8 cellular contexts compared by ENCODE assay signal in the genomic region with DNA sequence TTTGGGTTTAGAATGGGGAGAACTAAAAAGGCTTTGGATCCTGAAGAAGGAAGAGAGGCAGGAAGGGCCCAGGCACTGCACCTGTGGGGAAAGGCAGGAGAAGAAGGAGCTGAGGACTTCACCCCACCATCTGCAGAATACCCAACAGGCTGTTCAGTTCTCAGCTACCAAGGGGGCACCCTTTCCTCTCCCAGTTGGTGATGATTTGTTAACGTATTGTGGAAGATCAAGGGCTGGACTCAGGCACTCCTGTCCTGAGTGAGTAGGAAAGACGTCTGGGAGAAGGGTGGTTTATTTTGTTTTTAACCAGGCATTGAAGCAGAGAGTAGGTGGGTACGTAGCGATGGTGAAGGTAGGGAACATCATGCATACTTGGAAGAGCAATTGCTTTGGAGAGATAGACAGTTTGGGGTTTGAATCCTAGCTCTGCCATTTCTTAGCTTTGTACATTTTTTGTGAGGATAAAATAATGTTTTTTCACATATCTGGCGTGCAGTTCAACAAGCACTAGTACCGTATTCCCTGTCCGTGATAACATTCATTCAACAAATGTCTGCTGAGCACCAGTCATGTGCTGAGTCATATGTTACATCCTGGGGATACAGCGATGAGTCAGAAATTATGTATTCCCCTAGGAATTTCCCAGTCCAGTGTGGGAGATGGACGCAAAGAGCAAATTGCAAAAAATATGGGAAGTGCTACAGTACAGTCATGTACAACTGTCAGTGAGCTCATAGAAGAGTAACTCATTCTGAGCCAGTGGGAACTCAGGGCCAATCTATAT.
DNase-seq lines count a peak whose midpoint lies in the region; TF ChIP-seq lines count a peak whose summit lies in the region.

No MANE protein-coding gene starts in this region.

- H3K4me3 ChIP-seq in duodenal mucosa (ENCODE audit: low read depth in 1 of 2, low read length in 2 of 2) (no peak overlapping the region), muscle layer of duodenum (ENCODE audit: low read depth in 1 of 2, low read length in 2 of 2) (no peak overlapping the region)

- H3K9me3 ChIP-seq in duodenal mucosa (ENCODE audit: control insufficient read depth in 1 of 2, low read length in 2 of 2) (no peaks in the 10 kb centered on the region), muscle layer of duodenum (ENCODE audit: control insufficient read depth in 1 of 2, low read length in 2 of 2) (no peaks in the 10 kb centered on the region)

- no peaks in the 10 kb centered on the region for H3K27me3 ChIP-seq in duodenal mucosa (ENCODE audit: control insufficient read depth in 1 of 2, insufficient read depth in 2 of 2, low read length in 2 of 2)
- no peaks in the 10 kb centered on the region for H3K27me3 ChIP-seq in muscle layer of duodenum (ENCODE audit: low read depth, low read length)

- H3K27ac ChIP-seq in duodenal mucosa (ENCODE audit: low read depth, low read length) (peak overlapping the region; percentile 12), muscle layer of duodenum (ENCODE audit: low read length) (peak overlapping the region; percentile 91)

- H3K4me1 ChIP-seq in duodenal mucosa (ENCODE audit: control insufficient read depth in 1 of 2, insufficient read depth in 2 of 2, low read length in 2 of 2), result peaks cover 11 to 16% of the 10 kb centered on the region in 2 donors
- H3K4me1 ChIP-seq in muscle layer of duodenum (ENCODE audit: control insufficient read depth in 1 of 2, insufficient read depth in 2 of 2, low read length in 2 of 2), result peaks cover 7 to 16% of the 10 kb centered on the region in 2 donors

- H3K36me3 ChIP-seq in duodenal mucosa (ENCODE audit: control insufficient read depth in 1 of 2, insufficient read depth in 2 of 2, low read length in 2 of 2), result no peaks in the 10 kb centered on the region
- H3K36me3 ChIP-seq in muscle layer of duodenum (ENCODE audit: control insufficient read depth in 1 of 2, insufficient read depth in 2 of 2, low read length in 2 of 2), result peaks cover 0 to 6% of the 10 kb centered on the region in 2 donors

- peak; percentile 89 for DNase-seq in AG20443 (ENCODE audit: low spot score)
- DNase-seq in NCI-H226, result peak; percentile 98
- no peak for DNase-seq in T-helper 1 cell
- no peak for DNase-seq in NCI-H2196 (lab: John Stamatoyannopoulos, UW; ENCODE audit: unreplicated experiment)
- no peak for DNase-seq in NCI-H524 (lab: John Stamatoyannopoulos, UW)
- DNase-seq in GM13977 (ENCODE audit: low spot score), result no peak

- H3K9ac ChIP-seq in duodenal mucosa (ENCODE audit: low read depth in 1 of 2, low read length in 2 of 2), result no peak overlapping the region

- no peak for TF ChIP-seq CTCF in GM13977 (IDR thresholded peaks at IDR 0.05; ENCODE audit: extremely low read depth, insufficient read depth, missing control alignments)

- in situ Hi-C loops in GM13977 (cut with MboI; ENCODE audit: low pct_unique_long_range_greater_than_20kb, low sequenced_read_pairs, unreplicated experiment), result no loop called here

Comparison
In these comparisons a context has a peak if more than half of its experiments do, and no peak if none do; other contexts are left out.
1. DNase-seq: peak in AG20443 (single experiment) and NCI-H226 (single experiment); none in T-helper 1 cell (0 of 5), NCI-H2196 (single experiment), NCI-H524 (0 of 2) and GM13977 (single experiment).